In genomic region chr1:112904831-112905227, GRCh38 we compare ENCODE assay signal across 1 cellular context.
TF ChIP-seq lines count a peak whose summit lies in the region.

No MANE protein-coding gene starts in this region.

TF ChIP-seq in K562, 482 proteins besides CTCF, POLR2A, EP300 and RAD21 (continued from another document and continues in another):
- TF ChIP-seq ZNF609 (CRISPR knock-in tag; IDR thresholded peaks at IDR 0.05; ENCODE audit: borderline replicate concordance) = no peak
- peak in 1 of 2 experiments; percentile 70; a peak in 1 of 4 replicates for TF ChIP-seq RCOR1 (IDR thresholded peaks at IDR 0.05; ENCODE audit: borderline replicate concordance in 1 of 2, low read depth in 2 of 2, low read length in 2 of 2)
- peak; percentile 86; the same call in 1 of the 2 replicates for TF ChIP-seq ZEB2 (IDR thresholded peaks at IDR 0.05)
- no peak for TF ChIP-seq FOS (IDR thresholded peaks at IDR 0.05; ENCODE audit: extremely low read depth, insufficient read length)
- TF ChIP-seq CXXC5 (CRISPR knock-in tag; IDR thresholded peaks at IDR 0.05) = no peak
- no peak for TF ChIP-seq SAFB2 (IDR thresholded peaks at IDR 0.05; ENCODE audit: borderline replicate concordance, low read depth, low read length, severe bottlenecking)
- 0 out of 2 replicates have a peak, but pooled peaks have one; percentile 34 for TF ChIP-seq CEBPB (tag; IDR thresholded peaks at IDR 0.05)
- no peak for TF ChIP-seq ZNF507 (tag; conservative IDR thresholded peaks at IDR 0.05)
- 0 out of 4 replicates have a peak, but pooled peaks of 1 of the 2 experiments have one; percentile 29 for TF ChIP-seq ARNT (IDR thresholded peaks at IDR 0.05)
- TF ChIP-seq ZNF24 (IDR thresholded peaks at IDR 0.05) = no peak
- TF ChIP-seq MAZ (CRISPR knock-in tag; conservative IDR thresholded peaks at IDR 0.05 in 1 of 2, IDR thresholded peaks at IDR 0.05 in 1 of 2) = peak in 1 of 2 experiments; percentile 18; a peak in 1 of 4 replicates
- TF ChIP-seq NFXL1 (CRISPR knock-in tag; IDR thresholded peaks at IDR 0.05) = no peak
- TF ChIP-seq ILK (tag; IDR thresholded peaks at IDR 0.05; ENCODE audit: borderline replicate concordance, low read depth) = 0 out of 2 replicates have a peak, but pooled peaks have one; percentile 10
- no peak for TF ChIP-seq TSHZ1 (CRISPR knock-in tag; IDR thresholded peaks at IDR 0.05)
- TF ChIP-seq REST (CRISPR knock-in tag; IDR thresholded peaks at IDR 0.05; ENCODE audit: low read depth) = no peak
- no peak for TF ChIP-seq GTF3C2 (IDR thresholded peaks at IDR 0.05; ENCODE audit: borderline replicate concordance, extremely low read depth, insufficient read length)
- no peak for TF ChIP-seq MCM5 (IDR thresholded peaks at IDR 0.05; ENCODE audit: low read depth)
- peak; percentile 41 to 65; a peak in 2 of 4 replicates for TF ChIP-seq HDAC1 (IDR thresholded peaks at IDR 0.05)
- peak; percentile 32; the same call in 1 of the 2 replicates for TF ChIP-seq CC2D1A (IDR thresholded peaks at IDR 0.05)
- no peak for TF ChIP-seq GTF2A2 (tag; IDR thresholded peaks at IDR 0.05)
- no peak for TF ChIP-seq TFE3 (CRISPR knock-in tag; IDR thresholded peaks at IDR 0.05)
- TF ChIP-seq JUND (IDR thresholded peaks at IDR 0.05; ENCODE audit: borderline replicate concordance, low read depth, low read length) = no peak
- no peak; the same call in 2 of the 3 replicates for TF ChIP-seq JUND (tag; IDR thresholded peaks at IDR 0.05; ENCODE audit: borderline replicate concordance, low read depth, low read length)
- TF ChIP-seq RBM34 (IDR thresholded peaks at IDR 0.05; ENCODE audit: borderline replicate concordance, insufficient read depth, low read length) = no peak
